ENCODE assay signal across 8 cellular contexts in genomic region chr11:46700251-46701077, GRCh38. TPM values are rescaled to one million over a fixed set of nuclear protein-coding genes. Genes with fewer than 3 reads are reported as not detected.
DNase-seq lines count a peak whose midpoint lies in the region; FAIRE-seq and TF ChIP-seq lines count a peak whose summit lies in the region.

Gene ARHGAP1, minus strand, starts transcription at chr11:46700619. Its CDS starts 4,512 bp downstream, at chr11:46696107.
Gene ZNF408, plus strand, starts transcription at chr11:46701031. Its CDS starts 17 bp downstream, at chr11:46701048.

- peaks cover 28 to 38% of the 10 kb centered on the region in 2 donors for H3K36me3 ChIP-seq in neuronal stem cell (replicated peaks in 1 of 2; ENCODE audit: control insufficient read depth in 2 of 2, insufficient read depth in 2 of 2, low read length in 2 of 2)

- H3K27me3 ChIP-seq in neuronal stem cell (ENCODE audit: control insufficient read depth in 3 of 3, insufficient read depth in 3 of 3, low read depth in 1 of 3, low read length in 3 of 3) = no peaks in the 10 kb centered on the region

- peaks cover 13% of the 10 kb centered on the region for H3K36me3 Mint-ChIP-seq in activated naive CD4-positive, alpha-beta T cell treated with anti-CD3 and anti-CD28 coated beads for 36 hours (ENCODE audit: low read depth)

- peak within 1 kb of the TSS; percentile 36 for H2AK5ac ChIP-seq in neuronal stem cell (ENCODE audit: low read depth, low read length)

- peak within 1 kb of the TSS; percentile 99 for H3K4me3 ChIP-seq in HFF-Myc (replicated peaks; ENCODE audit: low read depth, low read length)
- peak within 1 kb of the TSS; percentile 54 to 94 for H3K4me3 ChIP-seq in neuronal stem cell (ENCODE audit: low read length in 2 of 2)

- peak within 1 kb of the TSS; percentile 90 for H3K9ac ChIP-seq in neuronal stem cell (ENCODE audit: low read depth, low read length, poor library complexity)

- no peaks in the 10 kb centered on the region for H3K9me3 Mint-ChIP-seq in activated naive CD4-positive, alpha-beta T cell treated with anti-CD3 and anti-CD28 coated beads for 36 hours

- H2BK12ac ChIP-seq in neuronal stem cell (ENCODE audit: low read length) = no peak within 1 kb of the TSS

- H3K18ac ChIP-seq in neuronal stem cell (ENCODE audit: low read length) = peak within 1 kb of the TSS; percentile 96

- peaks cover 5% of the 10 kb centered on the region for H3K79me1 ChIP-seq in neuronal stem cell (ENCODE audit: low read depth, low read length)

- H3K14ac ChIP-seq in neuronal stem cell (ENCODE audit: low read length) = no peak within 1 kb of the TSS

- no peak within 1 kb of the TSS for H3K4ac ChIP-seq in neuronal stem cell (ENCODE audit: low read length)

- peak within 1 kb of the TSS; percentile 97 for H3K27ac Mint-ChIP-seq in activated naive CD4-positive, alpha-beta T cell treated with anti-CD3 and anti-CD28 coated beads for 36 hours

- peak within 1 kb of the TSS; percentile 80 for H3K27ac ChIP-seq in neuronal stem cell (replicated peaks; ENCODE audit: low read length)
- peak within 1 kb of the TSS; percentile 98 for H3K27ac ChIP-seq in substantia nigra (ENCODE audit: low read depth, low read length, poor library complexity, severe bottlenecking)

- H3K4me3 Mint-ChIP-seq in activated naive CD4-positive, alpha-beta T cell treated with anti-CD3 and anti-CD28 coated beads for 36 hours = peak within 1 kb of the TSS; percentile 97

- H4K91ac ChIP-seq in neuronal stem cell (ENCODE audit: low read depth, low read length, poor library complexity) = no peak within 1 kb of the TSS

- FAIRE-seq in frontal cortex (lab: Jason Lieb, UNC) = no peak

- TF ChIP-seq CTCF in HFF-Myc (IDR thresholded peaks at IDR 0.05; ENCODE audit: low read depth, low read length, missing control alignments) = no peak

- H3K23ac ChIP-seq in neuronal stem cell (ENCODE audit: low read depth, low read length, poor library complexity) = peak within 1 kb of the TSS; percentile 90

- H4K8ac ChIP-seq in neuronal stem cell (ENCODE audit: low read depth, low read length) = no peak within 1 kb of the TSS

- H3K4me2 ChIP-seq in neuronal stem cell (ENCODE audit: insufficient read depth, low read length, poor library complexity, severe bottlenecking) = peak within 1 kb of the TSS; percentile 86

- H2BK120ac ChIP-seq in neuronal stem cell (ENCODE audit: low read depth, low read length) = no peak within 1 kb of the TSS

- H2BK15ac ChIP-seq in neuronal stem cell (ENCODE audit: low read length) = no peak within 1 kb of the TSS

- no peaks in the 10 kb centered on the region for H3K27me3 Mint-ChIP-seq in activated naive CD4-positive, alpha-beta T cell treated with anti-CD3 and anti-CD28 coated beads for 36 hours (ENCODE audit: low read depth)

- peaks cover 45% of the 10 kb centered on the region for H3K4me1 Mint-ChIP-seq in activated naive CD4-positive, alpha-beta T cell treated with anti-CD3 and anti-CD28 coated beads for 36 hours (ENCODE audit: low read depth)

- peaks cover 3 to 4% of the 10 kb centered on the region in 2 donors for H3K4me1 ChIP-seq in neuronal stem cell (ENCODE audit: control insufficient read depth in 2 of 2, insufficient read depth in 1 of 2, low read depth in 1 of 2, low read length in 2 of 2)

- CTCF ChIA-PET in activated naive CD4-positive, alpha-beta T cell treated with anti-CD3 and anti-CD28 coated beads for 36 hours (lab: Charles Lee) = interaction anchor here (0.8 to 2.3 kb wide), 3 partner anchors 27 to 453 kb away, joined by 3 to 7 read pairs (median 5); no protein-coding TSS in a partner anchor

- DNase-seq in GM03348 (ENCODE audit: low spot score) = peak; percentile 97
- DNase-seq in HFF-Myc (ENCODE audit: extremely low read depth, low read depth) = peak; percentile 96
- peak; percentile 99 for DNase-seq in NAMALWA (ENCODE audit: low spot score)
- DNase-seq in SK-N-DZ (ENCODE audit: low spot score) = peak; percentile 99
- DNase-seq in activated naive CD4-positive, alpha-beta T cell treated with anti-CD3 and anti-CD28 coated beads for 36 hours = peak; percentile 100
- DNase-seq in frontal cortex (ENCODE audit: low spot score in 2 of 2) = peak; percentile 82 to 92
- peak; percentile 98 for DNase-seq in neuronal stem cell (ENCODE audit: low spot score)
- peak; percentile 84 to 99 (median 96) for DNase-seq in substantia nigra (lab: John Stamatoyannopoulos, UW)

- intact Hi-C loops in activated naive CD4-positive, alpha-beta T cell treated with anti-CD3 and anti-CD28 coated beads for 36 hours (cut with micrococcal nuclease) = loop anchor here (1.0 to 2.0 kb wide), 10 partner anchors 29 to 1148 kb away; partner anchors contain the start of genes ARFGAP2, ATG13, CKAP5 and CSTPP1

- peak within 1 kb of the TSS; percentile 88 for H2BK5ac ChIP-seq in neuronal stem cell (ENCODE audit: low read length)

- peak within 1 kb of the TSS; percentile 98 for H2AFZ ChIP-seq in neuronal stem cell (ENCODE audit: low read length)

- no CpG with 5 or more reads among the region's 44 CpGs for WGBS in neuronal stem cell (ENCODE audit: extremely low coverage in 2 of 2, insufficient read length in 2 of 2, insufficient replicate concordance in 1 of 2), 2 donors

- no peaks in the 10 kb centered on the region for H3K9me3 ChIP-seq in neuronal stem cell (replicated peaks in 1 of 2; ENCODE audit: control insufficient read depth in 2 of 2, insufficient read depth in 1 of 2, low read depth in 1 of 2, low read length in 2 of 2)

RNA-seq across cellular contexts. Expression of gene ARHGAP1, which starts in this region (rescaled TPM):
- polyA plus RNA-seq in SK-N-DZ (2014; cell fraction: cytosol; rRNA removed) = 8.1 and 15.1 TPM in 2 replicates
- 6.1 and 13.4 TPM in 2 replicates for polyA plus RNA-seq in SK-N-DZ (2014; cell fraction: nucleus; rRNA removed)
- 10 to 100 TPM; 31.2 to 32.6 TPM for total RNA-seq in activated naive CD4-positive, alpha-beta T cell treated with anti-CD3 and anti-CD28 coated beads for 36 hours
- 13.5 TPM for total RNA-seq in frontal cortex
- 14.9 TPM for polyA plus RNA-seq in neuronal stem cell (2013, experiment 1 of 2)
- polyA plus RNA-seq in neuronal stem cell (2013, experiment 2 of 2) = 16.1 TPM

RNA-seq across cellular contexts. Expression of gene ZNF408, which starts in this region (rescaled TPM):
- polyA plus RNA-seq in SK-N-DZ (2014; cell fraction: cytosol; rRNA removed) = 16.0 and 17.1 TPM in 2 replicates
- 10.3 and 12.3 TPM in 2 replicates for polyA plus RNA-seq in SK-N-DZ (2014; cell fraction: nucleus; rRNA removed)
- total RNA-seq in activated naive CD4-positive, alpha-beta T cell treated with anti-CD3 and anti-CD28 coated beads for 36 hours = 1 to 10 TPM; 7.3 to 7.6 TPM
- 4.5 TPM for total RNA-seq in frontal cortex
- polyA plus RNA-seq in neuronal stem cell (2013, experiment 1 of 2) = 4.8 TPM
- 5.0 TPM for polyA plus RNA-seq in neuronal stem cell (2013, experiment 2 of 2)

Comparison
In these comparisons a context has a peak if more than half of its experiments do, and no peak if none do; other contexts are left out.
1. Peak in every context shown above with its lines: DNase-seq, H3K4me3 ChIP-seq and H3K27ac ChIP-seq.